ENCODE assay signal across 9 cellular contexts in the genomic region with DNA sequence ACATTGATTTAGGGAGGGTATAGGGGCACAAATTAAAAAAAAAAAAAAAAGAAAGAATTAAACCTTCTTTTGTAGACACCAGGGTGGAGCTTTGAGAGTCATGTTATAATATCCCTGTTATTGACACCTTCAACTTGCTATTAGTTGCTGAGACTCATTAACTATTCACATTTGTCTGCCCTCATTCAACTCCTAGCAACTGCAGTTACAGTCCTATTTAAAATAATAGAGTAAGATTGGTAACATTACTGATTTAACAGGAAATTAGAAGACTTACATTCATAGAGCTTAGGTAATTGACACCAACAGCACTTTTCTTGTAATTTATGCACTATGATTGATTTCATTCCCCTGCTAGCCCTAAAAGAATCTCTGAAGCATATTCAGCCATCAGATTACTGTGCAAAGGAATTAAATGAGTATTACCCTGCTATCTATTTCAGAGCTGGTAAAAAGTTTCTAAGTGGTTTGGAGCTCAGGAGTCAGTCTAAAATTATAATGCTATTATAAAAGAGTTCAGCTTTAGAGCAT.
DNase-seq lines count a peak whose midpoint lies in the region; ATAC-seq, FAIRE-seq and TF ChIP-seq lines count a peak whose summit lies in the region.
"Had no signal": no experiment of that assay in that cellular context is flagged by ENCODE, and none has a peak within 500 bp of the region (broad histone marks: within the 10 kb centered on the region; RNA-seq: fewer than 3 reads in every experiment).

No MANE protein-coding gene starts in this region.

- no peaks in the 10 kb centered on the region for H3K79me2 ChIP-seq in HepG2 (ENCODE audit: insufficient read depth, low read length)

- H4K20me1 ChIP-seq in HepG2 (ENCODE audit: insufficient read depth, low read length), result no peaks in the 10 kb centered on the region

- BruUV-seq in A673 (replicated peaks; lab: Mats Ljungman, UMichigan) (TSS peak; percentile 46), HepG2 (replicated peaks; lab: Mats Ljungman, UMichigan) (no TSS peak)

- DNase-seq in A673 (ENCODE audit: low spot score), result no peak
- DNase-seq in SK-N-MC (ENCODE audit: low read depth, low spot score), result no peak
- DNase-seq in HepG2 (ENCODE audit: low spot score), result no peak
- DNase-seq in urothelium cell line (ENCODE audit: low spot score), result no peak
- no peak for DNase-seq in OCI-M2 (lab: John Stamatoyannopoulos, UW; ENCODE audit: unreplicated experiment)
- no peak for DNase-seq in GM12892 (ENCODE audit: insufficient read length)
- no peak for DNase-seq in ecto neural progenitor cell (ENCODE audit: low spot score)

- peak overlapping the region; percentile 81 for H3K27ac ChIP-seq in A673 (ENCODE audit: low read depth, low read length, poor library complexity, severe bottlenecking)
- H3K27ac ChIP-seq in SK-N-MC, result peak overlapping the region; percentile 82
- H3K27ac ChIP-seq in HepG2 (ENCODE audit: extremely low read length, insufficient read depth, low read length), result peak overlapping the region; percentile 33

- intact Hi-C loops in A673 (cut with micrococcal nuclease; ENCODE audit: unreplicated experiment) (no loop called here), HepG2 (cut with micrococcal nuclease; ENCODE audit: unreplicated experiment) (loop anchor here (1.0 kb wide), 1 partner anchor 13 kb away; no protein-coding TSS in a partner anchor)

- FAIRE-seq in HepG2 (lab: Jason Lieb, UNC), result no peak
- FAIRE-seq in urothelium cell line (lab: Jason Lieb, UNC), result no peak
- no peak for FAIRE-seq in GM12892 (lab: Jason Lieb, UNC)
- FAIRE-seq: bronchial epithelial cell had no signal

- no peak overlapping the region for H2AFZ ChIP-seq in HepG2 (ENCODE audit: low read length)

- H3K4me3 ChIP-seq in A673 (ENCODE audit: low read depth, low read length, poor library complexity, severe bottlenecking) (no peak overlapping the region), SK-N-MC (peak overlapping the region; percentile 10; the same call in 1 of the 2 replicates), HepG2 (replicated peaks in 1 of 3; ENCODE audit: insufficient read depth in 1 of 3, low read depth in 2 of 3, low read length in 3 of 3) (no peak overlapping the region)

- POLR2A ChIA-PET in A673 (lab: Charles Lee; ENCODE audit: low non-redundant PET) (no interaction called here), HepG2 (lab: Yijun Ruan, JAX) (interaction anchor here (1.2 kb wide), 1 partner anchor 13 kb away, joined by 14 read pairs; no protein-coding TSS in a partner anchor)

- in situ Hi-C loops in HepG2 (cut with HindIII; ENCODE audit: extremely low pct_ligation_motif_present, low pct_unique_long_range_greater_than_20kb), result no loop called here

- peak overlapping the region; percentile 25; the same call in 1 of the 2 replicates for H3K4me2 ChIP-seq in HepG2 (ENCODE audit: low read depth, low read length)

- CTCF ChIA-PET in A673 (lab: Charles Lee) (no interaction called here), HepG2 (lab: Yijun Ruan, JAX; ENCODE audit: low intra/inter-chr PET ratio, low total read pairs) (no interaction called here)

- H3K27me3 ChIP-seq in A673 (replicated peaks; ENCODE audit: insufficient read depth, low read depth, low read length, poor library complexity) (no peaks in the 10 kb centered on the region), HepG2 (ENCODE audit: control insufficient read depth in 1 of 2, insufficient read depth in 2 of 2, low read length in 2 of 2) (no peaks in the 10 kb centered on the region)

- H3K9ac ChIP-seq in SK-N-MC (ENCODE audit: insufficient read length) (peak overlapping the region; percentile 0), HepG2 (ENCODE audit: insufficient read depth, low read depth, low read length) (no peak overlapping the region)

- TF ChIP-seq CTCF in A673 (conservative IDR thresholded peaks at IDR 0.05; ENCODE audit: low read depth, low read length) (no peak), HepG2 (CRISPR knock-in tag; IDR thresholded peaks at IDR 0.05) (no peak)

- TF ChIP-seq POLR2A in HepG2 (IDR thresholded peaks at IDR 0.05; ENCODE audit: insufficient read depth in 1 of 2, low read depth in 2 of 2, low read length in 2 of 2), result no peak
- TF ChIP-seq POLR2A in GM12892 (IDR thresholded peaks at IDR 0.05; ENCODE audit: low read depth, low read length), result no peak

- H3K9me3 ChIP-seq in A673 (ENCODE audit: low read depth, low read length, poor library complexity, severe bottlenecking) (no peaks in the 10 kb centered on the region), SK-N-MC (ENCODE audit: low read depth, low read length) (no peaks in the 10 kb centered on the region), HepG2 (ENCODE audit: low read length) (no peaks in the 10 kb centered on the region)

- no peak for TF ChIP-seq EP300 in HepG2 (IDR thresholded peaks at IDR 0.05; ENCODE audit: low read depth in 2 of 2, low read length in 2 of 2)
- TF ChIP-seq EP300 in HepG2 (CRISPR knock-in tag; IDR thresholded peaks at IDR 0.05; ENCODE audit: borderline replicate concordance), result no peak

- H3K36me3 ChIP-seq in A673 (ENCODE audit: insufficient read depth, low read length, poor library complexity, severe bottlenecking) (no peaks in the 10 kb centered on the region), SK-N-MC (ENCODE audit: insufficient read depth, low read length) (no peaks in the 10 kb centered on the region), HepG2 (replicated peaks in 1 of 2; ENCODE audit: control insufficient read depth in 1 of 2, insufficient read depth in 2 of 2, low read length in 2 of 2) (no peaks in the 10 kb centered on the region)

- ATAC-seq in GM21447 (IDR thresholded peaks at IDR 0.05; ENCODE audit: unreplicated experiment) (peak; percentile 20), HepG2 (no peak)

- H3K4me1 ChIP-seq in A673 (ENCODE audit: insufficient read depth, low read length, poor library complexity, severe bottlenecking) (peaks cover 72% of the 10 kb centered on the region), HepG2 (ENCODE audit: insufficient read depth, low read length) (peaks cover 44% of the 10 kb centered on the region)

- TF ChIP-seq RAD21 in HepG2 (CRISPR knock-in tag; IDR thresholded peaks at IDR 0.05), result no peak

TF ChIP-seq in HepG2, 621 proteins besides CTCF, POLR2A, EP300 and RAD21 (continues in another document):
- TF ChIP-seq, protein P1, sequence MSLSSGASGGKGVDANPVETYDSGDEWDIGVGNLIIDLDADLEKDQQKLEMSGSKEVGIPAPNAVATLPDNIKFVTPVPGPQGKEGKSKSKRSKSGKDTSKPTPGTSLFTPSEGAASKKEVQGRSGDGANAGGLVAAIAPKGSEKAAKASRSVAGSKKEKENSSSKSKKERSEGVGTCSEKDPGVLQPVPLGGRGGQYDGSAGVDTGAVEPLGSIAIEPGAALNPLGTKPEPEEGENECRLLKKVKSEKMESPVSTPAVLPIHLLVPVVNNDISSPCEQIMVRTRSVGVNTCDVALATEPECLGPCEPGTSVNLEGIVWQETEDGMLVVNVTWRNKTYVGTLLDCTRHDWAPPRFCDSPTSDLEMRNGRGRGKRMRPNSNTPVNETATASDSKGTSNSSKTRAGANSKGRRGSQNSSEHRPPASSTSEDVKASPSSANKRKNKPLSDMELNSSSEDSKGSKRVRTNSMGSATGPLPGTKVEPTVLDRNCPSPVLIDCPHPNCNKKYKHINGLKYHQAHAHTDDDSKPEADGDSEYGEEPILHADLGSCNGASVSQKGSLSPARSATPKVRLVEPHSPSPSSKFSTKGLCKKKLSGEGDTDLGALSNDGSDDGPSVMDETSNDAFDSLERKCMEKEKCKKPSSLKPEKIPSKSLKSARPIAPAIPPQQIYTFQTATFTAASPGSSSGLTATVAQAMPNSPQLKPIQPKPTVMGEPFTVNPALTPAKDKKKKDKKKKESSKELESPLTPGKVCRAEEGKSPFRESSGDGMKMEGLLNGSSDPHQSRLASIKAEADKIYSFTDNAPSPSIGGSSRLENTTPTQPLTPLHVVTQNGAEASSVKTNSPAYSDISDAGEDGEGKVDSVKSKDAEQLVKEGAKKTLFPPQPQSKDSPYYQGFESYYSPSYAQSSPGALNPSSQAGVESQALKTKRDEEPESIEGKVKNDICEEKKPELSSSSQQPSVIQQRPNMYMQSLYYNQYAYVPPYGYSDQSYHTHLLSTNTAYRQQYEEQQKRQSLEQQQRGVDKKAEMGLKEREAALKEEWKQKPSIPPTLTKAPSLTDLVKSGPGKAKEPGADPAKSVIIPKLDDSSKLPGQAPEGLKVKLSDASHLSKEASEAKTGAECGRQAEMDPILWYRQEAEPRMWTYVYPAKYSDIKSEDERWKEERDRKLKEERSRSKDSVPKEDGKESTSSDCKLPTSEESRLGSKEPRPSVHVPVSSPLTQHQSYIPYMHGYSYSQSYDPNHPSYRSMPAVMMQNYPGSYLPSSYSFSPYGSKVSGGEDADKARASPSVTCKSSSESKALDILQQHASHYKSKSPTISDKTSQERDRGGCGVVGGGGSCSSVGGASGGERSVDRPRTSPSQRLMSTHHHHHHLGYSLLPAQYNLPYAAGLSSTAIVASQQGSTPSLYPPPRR (CRISPR knock-in tag; IDR thresholded peaks at IDR 0.05; ENCODE audit: borderline replicate concordance), result 0 out of 2 replicates have a peak, but pooled peaks have one; percentile 7
- no peak for TF ChIP-seq NFIB (CRISPR knock-in tag; IDR thresholded peaks at IDR 0.05; ENCODE audit: borderline replicate concordance)
